Comparison of ENCODE assay signal across 26 cellular contexts in the genomic region with DNA sequence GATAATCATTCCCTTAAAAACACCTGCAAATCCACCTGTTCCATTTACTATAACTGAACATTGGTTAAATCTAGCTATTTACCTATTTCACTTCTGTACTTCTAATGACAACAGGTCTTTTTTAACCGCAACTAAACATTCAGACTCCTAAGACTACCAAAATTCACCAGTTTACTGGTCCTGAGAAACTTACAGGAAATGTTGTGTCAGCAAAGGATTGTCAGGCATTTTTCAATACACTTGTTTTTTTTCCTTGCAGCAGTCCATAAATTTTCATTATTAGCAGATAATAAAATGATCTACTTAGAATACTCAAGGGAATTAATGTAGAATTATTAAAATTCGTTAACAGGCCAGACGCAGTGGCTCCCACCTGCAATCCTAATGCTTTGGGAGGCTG. TPM values are rescaled to one million over a fixed set of nuclear protein-coding genes. Genes with fewer than 3 reads are reported as not detected.
DNase-seq lines count a peak whose midpoint lies in the region; ATAC-seq lines count a peak whose summit lies in the region.
"Had no signal": no experiment of that assay in that cellular context is flagged by ENCODE, and none has a peak within 500 bp of the region (broad histone marks: within the 10 kb centered on the region; RNA-seq: fewer than 3 reads in every experiment).

No MANE protein-coding gene starts in this region.

- H3K4me3 Mint-ChIP-seq in activated naive CD8-positive, alpha-beta T cell = peak overlapping the region; percentile 42
- H3K4me3 Mint-ChIP-seq in activated naive CD8-positive, alpha-beta T cell treated with anti-CD3 and anti-CD28 coated beads, Interleukin-2, amount 50 U/mL, for 24 hours = no peak overlapping the region
- H3K4me3 Mint-ChIP-seq in activated T-helper 17 cell treated with anti-CD3 and anti-CD28 coated beads, Interleukin-2, amount 50 U/mL, for 72 hours = no peak overlapping the region
- H3K4me3 Mint-ChIP-seq in natural killer cell treated with Interleukin-12 subunit alpha and Interleukin-12 subunit beta and Interleukin-15 and Interleukin-18, amount 100 ng/mL, for 72 hours = no peak overlapping the region
- H3K4me3 Mint-ChIP-seq: CD4-positive, alpha-beta T cell had no signal

- peaks cover 47% of the 10 kb centered on the region for H3K4me1 ChIP-seq in Karpas-422 (ENCODE audit: low read length)

- no peaks in the 10 kb centered on the region for H3K27me3 Mint-ChIP-seq in activated naive CD8-positive, alpha-beta T cell
- H3K27me3 Mint-ChIP-seq in activated naive CD8-positive, alpha-beta T cell treated with anti-CD3 and anti-CD28 coated beads, Interleukin-2, amount 50 U/mL, for 24 hours = no peaks in the 10 kb centered on the region
- no peaks in the 10 kb centered on the region for H3K27me3 Mint-ChIP-seq in activated T-helper 17 cell treated with anti-CD3 and anti-CD28 coated beads, Interleukin-2, amount 50 U/mL, for 72 hours
- no peaks in the 10 kb centered on the region for H3K27me3 Mint-ChIP-seq in natural killer cell treated with Interleukin-12 subunit alpha and Interleukin-12 subunit beta and Interleukin-15 and Interleukin-18, amount 100 ng/mL, for 72 hours
- H3K27me3 Mint-ChIP-seq: CD4-positive, alpha-beta T cell had no signal

- H3K9me2 ChIP-seq in Karpas-422 (replicated peaks; ENCODE audit: insufficient read depth, low read length) = no peaks in the 10 kb centered on the region

- H3K9me3 ChIP-seq in Karpas-422 (ENCODE audit: low read length) = no peaks in the 10 kb centered on the region
- H3K9me3 ChIP-seq: BLaER1, Peyer's patch had no signal

- H3K4me2 ChIP-seq in Karpas-422 (ENCODE audit: low read depth, low read length, poor library complexity, severe bottlenecking) = peak overlapping the region; percentile 19
- H3K4me2 ChIP-seq: BLaER1 had no signal

- H3K4me3 ChIP-seq in Karpas-422 (ENCODE audit: low read length) = no peak overlapping the region
- H3K4me3 ChIP-seq: BLaER1, Peyer's patch, SK-N-MC had no signal

- H3K4me1 Mint-ChIP-seq in activated naive CD8-positive, alpha-beta T cell (ENCODE audit: low read depth) = peaks cover 59% of the 10 kb centered on the region
- H3K4me1 Mint-ChIP-seq in activated naive CD8-positive, alpha-beta T cell treated with anti-CD3 and anti-CD28 coated beads, Interleukin-2, amount 50 U/mL, for 24 hours = peaks cover 56% of the 10 kb centered on the region
- peaks cover 49% of the 10 kb centered on the region for H3K4me1 Mint-ChIP-seq in activated T-helper 17 cell treated with anti-CD3 and anti-CD28 coated beads, Interleukin-2, amount 50 U/mL, for 72 hours
- peaks cover 44 to 56% of the 10 kb centered on the region in 2 donors for H3K4me1 Mint-ChIP-seq in natural killer cell treated with Interleukin-12 subunit alpha and Interleukin-12 subunit beta and Interleukin-15 and Interleukin-18, amount 100 ng/mL, for 72 hours (ENCODE audit: low read depth in 2 of 2)

- H3K36me3 ChIP-seq in Karpas-422 (ENCODE audit: insufficient read depth, low read length) = peaks cover 30% of the 10 kb centered on the region; the same call in 1 of the 2 replicates

- ATAC-seq in activated naive CD8-positive, alpha-beta T cell treated with anti-CD3 and anti-CD28 coated beads, Interleukin-2, amount 50 U/mL, for 24 hours = no peak
- ATAC-seq in activated T-helper 17 cell treated with anti-CD3 and anti-CD28 coated beads, Interleukin-2, amount 50 U/mL, for 72 hours (replicated peaks) = no peak
- ATAC-seq in natural killer cell treated with Interleukin-12 subunit alpha and Interleukin-12 subunit beta and Interleukin-15 and Interleukin-18, amount 100 ng/mL, for 72 hours = no peak
- ATAC-seq in HG03342 (IDR thresholded peaks at IDR 0.05; ENCODE audit: unreplicated experiment) = no peak
- ATAC-seq in HG02852 (IDR thresholded peaks at IDR 0.05; ENCODE audit: unreplicated experiment) = no peak

- H4K20me1 ChIP-seq in Karpas-422 (ENCODE audit: insufficient read depth, low read depth, low read length) = peaks cover 10% of the 10 kb centered on the region; the same call in 1 of the 2 replicates

- H3K27ac Mint-ChIP-seq in activated naive CD8-positive, alpha-beta T cell = no peak overlapping the region
- H3K27ac Mint-ChIP-seq in activated naive CD8-positive, alpha-beta T cell treated with anti-CD3 and anti-CD28 coated beads, Interleukin-2, amount 50 U/mL, for 24 hours = no peak overlapping the region
- peak overlapping the region; percentile 16 for H3K27ac Mint-ChIP-seq in activated T-helper 17 cell treated with anti-CD3 and anti-CD28 coated beads, Interleukin-2, amount 50 U/mL, for 72 hours
- H3K27ac Mint-ChIP-seq in natural killer cell treated with Interleukin-12 subunit alpha and Interleukin-12 subunit beta and Interleukin-15 and Interleukin-18, amount 100 ng/mL, for 72 hours = peak overlapping the region; percentile 10 to 32
- H3K27ac Mint-ChIP-seq: CD4-positive, alpha-beta T cell had no signal

- no peaks in the 10 kb centered on the region for H3K27me3 ChIP-seq in Karpas-422 (ENCODE audit: low read length)
- H3K27me3 ChIP-seq: BLaER1, Peyer's patch had no signal

- H3K9me3 Mint-ChIP-seq in activated naive CD8-positive, alpha-beta T cell (ENCODE audit: low read depth) = no peaks in the 10 kb centered on the region
- H3K9me3 Mint-ChIP-seq in activated naive CD8-positive, alpha-beta T cell treated with anti-CD3 and anti-CD28 coated beads, Interleukin-2, amount 50 U/mL, for 24 hours = no peaks in the 10 kb centered on the region
- no peaks in the 10 kb centered on the region for H3K9me3 Mint-ChIP-seq in activated T-helper 17 cell treated with anti-CD3 and anti-CD28 coated beads, Interleukin-2, amount 50 U/mL, for 72 hours
- H3K9me3 Mint-ChIP-seq in natural killer cell treated with Interleukin-12 subunit alpha and Interleukin-12 subunit beta and Interleukin-15 and Interleukin-18, amount 100 ng/mL, for 72 hours = no peaks in the 10 kb centered on the region
- H3K9me3 Mint-ChIP-seq: CD4-positive, alpha-beta T cell had no signal

- H3K36me3 Mint-ChIP-seq in activated naive CD8-positive, alpha-beta T cell = peaks cover 10% of the 10 kb centered on the region
- peaks cover 27% of the 10 kb centered on the region for H3K36me3 Mint-ChIP-seq in activated naive CD8-positive, alpha-beta T cell treated with anti-CD3 and anti-CD28 coated beads, Interleukin-2, amount 50 U/mL, for 24 hours (ENCODE audit: low read depth)
- H3K36me3 Mint-ChIP-seq in activated T-helper 17 cell treated with anti-CD3 and anti-CD28 coated beads, Interleukin-2, amount 50 U/mL, for 72 hours (ENCODE audit: low read depth) = peaks cover 70% of the 10 kb centered on the region
- peaks cover 16% of the 10 kb centered on the region for H3K36me3 Mint-ChIP-seq in natural killer cell treated with Interleukin-12 subunit alpha and Interleukin-12 subunit beta and Interleukin-15 and Interleukin-18, amount 100 ng/mL, for 72 hours

- no peak overlapping the region for H3K9ac ChIP-seq in Karpas-422 (ENCODE audit: low read length)
- H3K9ac ChIP-seq: BLaER1 had no signal

- no peak overlapping the region for H3K27ac ChIP-seq in Karpas-422 (ENCODE audit: low read length)
- H3K27ac ChIP-seq: BLaER1, Peyer's patch, SK-N-MC had no signal

- H3K79me2 ChIP-seq in Karpas-422 (ENCODE audit: low read length) = peaks cover 97% of the 10 kb centered on the region

- H2AFZ ChIP-seq in Karpas-422 (ENCODE audit: low read length) = no peak overlapping the region

- DNase-seq in activated naive CD8-positive, alpha-beta T cell treated with anti-CD3 and anti-CD28 coated beads, Interleukin-2, amount 50 U/mL, for 24 hours = no peak
- DNase-seq in Karpas-422 (no peak), COLO829 (ENCODE audit: low spot score) (no peak)
- no peak for DNase-seq in natural killer cell treated with Interleukin-12 subunit alpha and Interleukin-12 subunit beta and Interleukin-15 and Interleukin-18, amount 100 ng/mL, for 72 hours (ENCODE audit: low spot score)
- DNase-seq: CD4-positive, alpha-beta T cell; COR-L47; EL; GDM1; KBM-7; NCI-H1092; NCI-H1417 treated with DMSO at 0.1 percent for 48 hours; NCI-H1694 treated with DMSO at 0.1 percent for 48 hours; NCI-H2081; NCI-H2227 treated with DMSO at 0.1 percent for 48 hours; NCI-H526 treated with DMSO at 0.1 percent for 48 hours; OCI-M1; Peyer's patch; SIG-M5; SW 1271 had no signal

RNA-seq across cellular contexts. Expression of gene ZUP1, which starts 5.3 kb away (rescaled TPM):
- 31.0 and 32.7 TPM in 2 replicates for total RNA-seq in Karpas-422 (2014; rRNA removed; shearing (Covaris generic); ENCODE audit: low replicate concordance)
- total RNA-seq in activated T-helper 17 cell treated with anti-CD3 and anti-CD28 coated beads, Interleukin-2, amount 50 U/mL, for 72 hours = 10 to 100 TPM; 16.3 to 21.6 TPM
- 10 to 100 TPM; 27.0 to 29.4 TPM for total RNA-seq in natural killer cell treated with Interleukin-12 subunit alpha and Interleukin-12 subunit beta and Interleukin-15 and Interleukin-18, amount 100 ng/mL, for 72 hours

RNA-seq across cellular contexts. Expression of gene KPNA5, which starts 17.7 kb away (rescaled TPM):
- total RNA-seq in Karpas-422 (2014; rRNA removed; shearing (Covaris generic); ENCODE audit: low replicate concordance) = 15.9 and 16.0 TPM in 2 replicates
- 1 to 10 TPM; 7.9 to 8.7 TPM for total RNA-seq in activated T-helper 17 cell treated with anti-CD3 and anti-CD28 coated beads, Interleukin-2, amount 50 U/mL, for 72 hours
- 10 to 100 TPM in 1 of 2 donors, 1 to 10 TPM in 1; 7.6 to 10.5 TPM for total RNA-seq in natural killer cell treated with Interleukin-12 subunit alpha and Interleukin-12 subunit beta and Interleukin-15 and Interleukin-18, amount 100 ng/mL, for 72 hours

RNA-seq across cellular contexts. Expression of gene RSPH4A, which starts 47.0 kb away (rescaled TPM):
- 0.51 TPM in 1 of 2 replicates, not detected in the other for total RNA-seq in Karpas-422 (2014; rRNA removed; shearing (Covaris generic); ENCODE audit: low replicate concordance)
- total RNA-seq in activated T-helper 17 cell treated with anti-CD3 and anti-CD28 coated beads, Interleukin-2, amount 50 U/mL, for 72 hours = under 1 TPM in 1 of 2 donors, not detected in 1; 0.28 TPM
- total RNA-seq in natural killer cell treated with Interleukin-12 subunit alpha and Interleukin-12 subunit beta and Interleukin-15 and Interleukin-18, amount 100 ng/mL, for 72 hours = under 1 TPM; 0.24 to 0.95 TPM
- total RNA-seq: NCI-H460 had no signal

Comparison
In these comparisons a context has a peak if more than half of its experiments do, and no peak if none do; other contexts are left out.
1. H3K27ac Mint-ChIP-seq: peak in activated T-helper 17 cell treated with anti-CD3 and anti-CD28 coated beads, Interleukin-2, amount 50 U/mL, for 72 hours (single experiment) and natural killer cell treated with Interleukin-12 subunit alpha and Interleukin-12 subunit beta and Interleukin-15 and Interleukin-18, amount 100 ng/mL, for 72 hours (2 of 2); none in activated naive CD8-positive, alpha-beta T cell (single experiment) and activated naive CD8-positive, alpha-beta T cell treated with anti-CD3 and anti-CD28 coated beads, Interleukin-2, amount 50 U/mL, for 24 hours (single experiment).